ENCODE assay signal across 1 cellular context in the genomic region with DNA sequence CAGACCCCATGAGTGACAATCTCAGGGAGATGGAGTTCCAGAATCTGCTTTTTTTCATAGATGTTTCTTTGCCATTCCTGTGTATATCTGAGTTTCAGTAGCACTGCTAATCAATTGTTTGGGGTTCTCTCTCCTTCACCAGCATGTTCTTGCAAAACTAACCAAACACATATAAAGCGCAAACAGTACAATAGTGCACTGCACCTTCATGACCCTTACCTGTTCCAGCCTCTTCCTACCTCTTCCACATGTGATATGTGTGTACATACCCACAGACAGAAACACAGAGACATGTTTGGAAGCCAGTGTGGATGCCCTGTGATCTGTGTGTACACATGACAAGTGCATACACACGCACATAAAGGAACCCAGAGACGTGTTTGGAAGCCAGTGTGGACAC.
TF ChIP-seq lines count a peak whose summit lies in the region.

No MANE protein-coding gene starts in this region.

TF ChIP-seq in IMR-90, 13 proteins besides CTCF, POLR2A, EP300 and RAD21 (continued from another document):
- TF ChIP-seq, protein P1, sequence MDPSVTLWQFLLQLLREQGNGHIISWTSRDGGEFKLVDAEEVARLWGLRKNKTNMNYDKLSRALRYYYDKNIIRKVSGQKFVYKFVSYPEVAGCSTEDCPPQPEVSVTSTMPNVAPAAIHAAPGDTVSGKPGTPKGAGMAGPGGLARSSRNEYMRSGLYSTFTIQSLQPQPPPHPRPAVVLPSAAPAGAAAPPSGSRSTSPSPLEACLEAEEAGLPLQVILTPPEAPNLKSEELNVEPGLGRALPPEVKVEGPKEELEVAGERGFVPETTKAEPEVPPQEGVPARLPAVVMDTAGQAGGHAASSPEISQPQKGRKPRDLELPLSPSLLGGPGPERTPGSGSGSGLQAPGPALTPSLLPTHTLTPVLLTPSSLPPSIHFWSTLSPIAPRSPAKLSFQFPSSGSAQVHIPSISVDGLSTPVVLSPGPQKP (IDR thresholded peaks at IDR 0.05; ENCODE audit: borderline replicate concordance, low read depth, low read length), result no peak
- TF ChIP-seq CHD1 (IDR thresholded peaks at IDR 0.05; ENCODE audit: low read depth, low read length), result no peak
- TF ChIP-seq RCOR1 (IDR thresholded peaks at IDR 0.05; ENCODE audit: insufficient replicate concordance, low read length), result no peak
- no peak for TF ChIP-seq RFX5 (IDR thresholded peaks at IDR 0.05; ENCODE audit: low read depth, low read length)
- TF ChIP-seq MAFK (IDR thresholded peaks at IDR 0.05; ENCODE audit: low read depth, low read length), result no peak
- TF ChIP-seq, protein P2, sequence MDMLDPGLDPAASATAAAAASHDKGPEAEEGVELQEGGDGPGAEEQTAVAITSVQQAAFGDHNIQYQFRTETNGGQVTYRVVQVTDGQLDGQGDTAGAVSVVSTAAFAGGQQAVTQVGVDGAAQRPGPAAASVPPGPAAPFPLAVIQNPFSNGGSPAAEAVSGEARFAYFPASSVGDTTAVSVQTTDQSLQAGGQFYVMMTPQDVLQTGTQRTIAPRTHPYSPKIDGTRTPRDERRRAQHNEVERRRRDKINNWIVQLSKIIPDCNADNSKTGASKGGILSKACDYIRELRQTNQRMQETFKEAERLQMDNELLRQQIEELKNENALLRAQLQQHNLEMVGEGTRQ (IDR thresholded peaks at IDR 0.05; ENCODE audit: low read depth, low read length), result no peak
- TF ChIP-seq MAZ (IDR thresholded peaks at IDR 0.05; ENCODE audit: borderline replicate concordance, low read depth, low read length), result no peak
